In genomic region chr20:34946661-34947060, GRCh38 we compare ENCODE assay signal across 20 cellular contexts. TPM values are rescaled to one million over a fixed set of nuclear protein-coding genes. Genes with fewer than 3 reads are reported as not detected.
A peak's percentile ranks its signal among the peaks of the same experiment; 100 is the strongest.
DNase-seq lines count a peak whose midpoint lies in the region; ATAC-seq, FAIRE-seq and TF ChIP-seq lines count a peak whose summit lies in the region.
"Had no signal": no experiment of that assay in that cellular context is flagged by ENCODE, and none has a peak within 500 bp of the region (broad histone marks: within the 10 kb centered on the region; RNA-seq: fewer than 3 reads in every experiment).

No MANE protein-coding gene starts in this region.

- no peaks in the 10 kb centered on the region for H3K27me3 Mint-ChIP-seq in nephron (ENCODE audit: low read depth)

- intact Hi-C loops in HepG2 (cut with micrococcal nuclease; ENCODE audit: unreplicated experiment) (no loop called here), right lobe of liver (cut with DNase I) (no loop called here), spleen (cut with DNase I; ENCODE audit: low total_unique reads) (no loop called here)

- H3K27me3 ChIP-seq in HepG2 (ENCODE audit: control insufficient read depth in 1 of 2, insufficient read depth in 2 of 2, low read length in 2 of 2) (no peaks in the 10 kb centered on the region), right lobe of liver (no peaks in the 10 kb centered on the region), spleen (replicated peaks in 1 of 7) (no peaks in the 10 kb centered on the region)

- H3K27ac Mint-ChIP-seq in nephron = peak overlapping the region in 2 of 3 experiments; percentile 8 to 35

- H3K4me2 ChIP-seq in HepG2 (ENCODE audit: low read depth, low read length) = no peak overlapping the region

- peaks cover 22% of the 10 kb centered on the region for H3K4me1 ChIP-seq in HepG2 (ENCODE audit: insufficient read depth, low read length)
- peaks cover 0 to 10% (median 2%) of the 10 kb centered on the region in 4 donors for H3K4me1 ChIP-seq in right lobe of liver
- H3K4me1 ChIP-seq in spleen = no peaks in the 10 kb centered on the region
- H3K4me1 ChIP-seq: Caco-2 had no signal

- no peak overlapping the region for H2AFZ ChIP-seq in HepG2 (ENCODE audit: low read length)

- H3K4me3 Mint-ChIP-seq in nephron = no peak overlapping the region

- in situ Hi-C loops in HepG2 (cut with HindIII; ENCODE audit: extremely low pct_ligation_motif_present, low pct_unique_long_range_greater_than_20kb) = no loop called here

- H3K36me3 ChIP-seq in HepG2 (replicated peaks in 1 of 2; ENCODE audit: control insufficient read depth in 1 of 2, insufficient read depth in 2 of 2, low read length in 2 of 2) (peaks cover 15 to 51% of the 10 kb centered on the region in 2 experiments), right lobe of liver (peaks cover 0 to 21% (median 3%) of the 10 kb centered on the region in 4 donors), spleen (peaks cover 0 to 90% (median 42%) of the 10 kb centered on the region in 6 donors)

- H3K4me1 Mint-ChIP-seq in nephron = peaks cover 7% of the 10 kb centered on the region

- BruUV-seq in HepG2 (replicated peaks; lab: Mats Ljungman, UMichigan) = no TSS peak

- peak; percentile 56 for FAIRE-seq in HepG2 (lab: Jason Lieb, UNC)
- FAIRE-seq: H1 had no signal

- ATAC-seq in HepG2 = peak; percentile 61
- no peak for ATAC-seq in right lobe of liver
- ATAC-seq in HG03378 (IDR thresholded peaks at IDR 0.05; ENCODE audit: unreplicated experiment) = no peak
- ATAC-seq: Panc1 had no signal

- no peaks in the 10 kb centered on the region for H3K79me2 ChIP-seq in HepG2 (ENCODE audit: insufficient read depth, low read length)

- no peaks in the 10 kb centered on the region for H3K9me3 ChIP-seq in HepG2 (ENCODE audit: low read length)
- no peaks in the 10 kb centered on the region for H3K9me3 ChIP-seq in right lobe of liver
- no peaks in the 10 kb centered on the region for H3K9me3 ChIP-seq in spleen
- H3K9me3 ChIP-seq: Caco-2 had no signal

- TF ChIP-seq EP300 in HepG2 (IDR thresholded peaks at IDR 0.05; ENCODE audit: low read depth in 2 of 2, low read length in 2 of 2) (no peak), HepG2 (CRISPR knock-in tag; IDR thresholded peaks at IDR 0.05; ENCODE audit: borderline replicate concordance) (no peak)

- TF ChIP-seq CTCF in HepG2 (CRISPR knock-in tag; IDR thresholded peaks at IDR 0.05) (no peak), right lobe of liver (IDR thresholded peaks at IDR 0.05) (no peak), nephron (IDR thresholded peaks at IDR 0.05; ENCODE audit: unreplicated experiment in 3 of 3) (no peak), spleen (IDR thresholded peaks at IDR 0.05 in 8 of 11, conservative IDR thresholded peaks at IDR 0.05 in 3 of 11) (no peak), coronary artery (IDR thresholded peaks at IDR 0.05) (no peak)

- H3K27ac ChIP-seq in HepG2 (ENCODE audit: extremely low read length, insufficient read depth, low read length) (peak overlapping the region; percentile 17), right lobe of liver (no peak overlapping the region), epithelial cell of prostate (peak overlapping the region; percentile 93), spleen (no peak overlapping the region), coronary artery (no peak overlapping the region)

- DNase-seq in HepG2 (ENCODE audit: low spot score) (peak; percentile 58), right lobe of liver (no peak), epithelial cell of prostate (ENCODE audit: low read depth, low spot score) (no peak), spleen (no peak), NCI-H2107 (lab: John Stamatoyannopoulos, UW) (no peak), coronary artery (ENCODE audit: low spot score) (no peak)
- DNase-seq: Caco-2, DMS79, GDM1, Karpas-422, NCI-H1105 treated with DMSO at 0.1 percent for 48 hours, NCI-H187, NCI-H446 treated with DMSO at 0.1 percent for 48 hours, NCI-H774, SHP77 had no signal

- H3K36me3 Mint-ChIP-seq in nephron (ENCODE audit: low read depth) = peaks cover 41% of the 10 kb centered on the region

- H3K4me3 ChIP-seq in HepG2 (replicated peaks in 1 of 3; ENCODE audit: insufficient read depth in 1 of 3, low read depth in 2 of 3, low read length in 3 of 3) (no peak overlapping the region), right lobe of liver (no peak overlapping the region), spleen (no peak overlapping the region), coronary artery (no peak overlapping the region)

- no peaks in the 10 kb centered on the region for H4K20me1 ChIP-seq in HepG2 (ENCODE audit: insufficient read depth, low read length)

- POLR2A ChIA-PET in HepG2 (lab: Yijun Ruan, JAX) = interaction anchor here (0.8 to 1.5 kb wide), 3 partner anchors 8 to 9 kb away, joined by 3 to 6 read pairs (median 3); partner anchors contain the start of genes GSS and MYH7B

- 77% methylated on average over 3 of the region's 3 CpGs for WGBS in HepG2 (ENCODE audit: low lambda C conversion rate)
- 90% methylated on average over 3 of the region's 3 CpGs for WGBS in right lobe of liver (ENCODE audit: insufficient coverage, low coverage, low lambda C conversion rate, missing lambda C conversion rate)
- 92 to 96% (median 96%) methylated on average over 3 of the region's 3 CpGs for WGBS in spleen, 5 donors

- TF ChIP-seq RAD21 in HepG2 (CRISPR knock-in tag; IDR thresholded peaks at IDR 0.05) = no peak

- TF ChIP-seq POLR2A in HepG2 (IDR thresholded peaks at IDR 0.05; ENCODE audit: insufficient read depth in 1 of 2, low read depth in 2 of 2, low read length in 2 of 2) (no peak), right lobe of liver (IDR thresholded peaks at IDR 0.05) (no peak), spleen (IDR thresholded peaks at IDR 0.05) (no peak)

- CTCF ChIA-PET in HepG2 (lab: Yijun Ruan, JAX; ENCODE audit: low intra/inter-chr PET ratio, low total read pairs) = no interaction called here

- H3K9me3 Mint-ChIP-seq in nephron = no peaks in the 10 kb centered on the region

- no peak overlapping the region for H3K9ac ChIP-seq in HepG2 (ENCODE audit: insufficient read depth, low read depth, low read length)

RNA-seq across cellular contexts. Expression of gene GSS, which starts 8.9 kb away (rescaled TPM):
- total RNA-seq in HepG2 (2016; rRNA removed; fragmentation: Illumina TruSeq; extraction: Trizol) (102 and 107 TPM in 2 replicates), right lobe of liver (10 to 100 TPM; 25.9 to 63.6 (median 31.7) TPM), spleen (10 to 100 TPM; 23.8 to 46.1 (median 31.8) TPM)
- total RNA-seq in HepG2 (2016; cell fraction: cytosol; rRNA removed; fragmentation: Illumina TruSeq; extraction: Trizol; ENCODE audit: low read depth) = 24.0 and 24.9 TPM in 2 replicates
- 101 and 108 TPM in 2 replicates for total RNA-seq in HepG2 (2016; cell fraction: insoluble cytoplasmic fraction; rRNA removed; fragmentation: Illumina TruSeq; extraction: Trizol)
- total RNA-seq in HepG2 (2016; cell fraction: membrane; rRNA removed; fragmentation: Illumina TruSeq; extraction: Trizol) = 34.7 and 36.9 TPM in 2 replicates
- total RNA-seq in HepG2 (2016; cell fraction: nucleus; rRNA removed; fragmentation: Illumina TruSeq; extraction: Trizol) = 65.3 and 66.8 TPM in 2 replicates
- polyA plus RNA-seq in HepG2 (2011; rRNA removed) (74.1 and 80.1 TPM in 2 replicates), spleen (10 to 100 TPM; 19.8 to 40.0 (median 39.0) TPM)
- polyA plus RNA-seq in HepG2 (2011; cell fraction: cytosol; rRNA removed) = 61.4 and 72.0 TPM in 2 replicates
- 134 and 148 TPM in 2 replicates for polyA plus RNA-seq in HepG2 (2011; cell fraction: nucleus; rRNA removed)
- polyA plus RNA-seq in HepG2 (2012) = 34.1 and 41.6 TPM in 2 replicates
- polyA plus RNA-seq in HepG2 (2016; cell fraction: cytosol; fragmentation: Illumina TruSeq; extraction: Trizol; ENCODE audit: low read depth) = 19.2 and 19.4 TPM in 2 replicates
- polyA plus RNA-seq in HepG2 (2016; cell fraction: insoluble cytoplasmic fraction; fragmentation: Illumina TruSeq; extraction: Trizol; ENCODE audit: low read depth) = 102 and 104 TPM in 2 replicates
- 24.4 and 27.0 TPM in 2 replicates for polyA plus RNA-seq in HepG2 (2016; cell fraction: membrane; fragmentation: Illumina TruSeq; extraction: Trizol; ENCODE audit: low read depth)
- 106 and 116 TPM in 2 replicates for polyA plus RNA-seq in HepG2 (2016; cell fraction: nucleus; fragmentation: Illumina TruSeq; extraction: Trizol; ENCODE audit: insufficient read depth, low read depth)
- 86.0 and 125 TPM in 2 replicates for polyA minus RNA-seq in HepG2 (2011; rRNA and poly(A)+ RNA removed; ENCODE audit: low replicate concordance)
- polyA minus RNA-seq in HepG2 (2011; cell fraction: cytosol; rRNA and poly(A)+ RNA removed) = 23.0 and 28.1 TPM in 2 replicates
- 65.4 and 67.3 TPM in 2 replicates for polyA minus RNA-seq in HepG2 (2011; cell fraction: nucleus; rRNA and poly(A)+ RNA removed)

RNA-seq across cellular contexts. Expression of gene MYH7B, which starts 9.0 kb away (rescaled TPM):
- total RNA-seq in HepG2 (2016; rRNA removed; fragmentation: Illumina TruSeq; extraction: Trizol) (0.18 and 0.20 TPM in 2 replicates), right lobe of liver (1 to 10 TPM in 1 of 6 experiments, under 1 TPM in 4, not detected in 1; 0.11 to 1.0 (median 0.39) TPM), spleen (1 to 10 TPM in 3 of 7 donors, under 1 TPM in 4; 0.09 to 1.7 (median 0.60) TPM)
- 0.20 TPM in 1 of 2 replicates, not detected in the other for total RNA-seq in HepG2 (2016; cell fraction: cytosol; rRNA removed; fragmentation: Illumina TruSeq; extraction: Trizol; ENCODE audit: low read depth)
- 0.19 TPM in 1 of 2 replicates, not detected in the other for total RNA-seq in HepG2 (2016; cell fraction: insoluble cytoplasmic fraction; rRNA removed; fragmentation: Illumina TruSeq; extraction: Trizol)
- 0.14 and 0.25 TPM in 2 replicates for total RNA-seq in HepG2 (2016; cell fraction: membrane; rRNA removed; fragmentation: Illumina TruSeq; extraction: Trizol)
- 0.50 and 0.93 TPM in 2 replicates for total RNA-seq in HepG2 (2016; cell fraction: nucleus; rRNA removed; fragmentation: Illumina TruSeq; extraction: Trizol)
- polyA plus RNA-seq in HepG2 (2011; rRNA removed) (0.05 and 0.17 TPM in 2 replicates), spleen (under 1 TPM; 0.72 to 0.83 (median 0.77) TPM)
- polyA plus RNA-seq in HepG2 (2011; cell fraction: cytosol; rRNA removed) = 0.03 and 0.04 TPM in 2 replicates
- 0.80 and 0.90 TPM in 2 replicates for polyA plus RNA-seq in HepG2 (2011; cell fraction: nucleus; rRNA removed)
- 0.51 and 0.55 TPM in 2 replicates for polyA plus RNA-seq in HepG2 (2012)
- polyA plus RNA-seq in HepG2 (2016; cell fraction: cytosol; fragmentation: Illumina TruSeq; extraction: Trizol; ENCODE audit: low read depth) = 0.02 and 0.24 TPM in 2 replicates
- 0.23 and 0.37 TPM in 2 replicates for polyA plus RNA-seq in HepG2 (2016; cell fraction: insoluble cytoplasmic fraction; fragmentation: Illumina TruSeq; extraction: Trizol; ENCODE audit: low read depth)
- 0.21 and 0.32 TPM in 2 replicates for polyA plus RNA-seq in HepG2 (2016; cell fraction: membrane; fragmentation: Illumina TruSeq; extraction: Trizol; ENCODE audit: low read depth)
- polyA plus RNA-seq in HepG2 (2016; cell fraction: nucleus; fragmentation: Illumina TruSeq; extraction: Trizol; ENCODE audit: insufficient read depth, low read depth) = 0.96 and 2.1 TPM in 2 replicates
- polyA minus RNA-seq in HepG2 (2011; rRNA and poly(A)+ RNA removed; ENCODE audit: low replicate concordance) = 0.09 TPM in 1 of 2 replicates, not detected in the other
- polyA minus RNA-seq in HepG2 (2011; cell fraction: cytosol; rRNA and poly(A)+ RNA removed) = not detected in 2 replicates
- 0.13 and 0.50 TPM in 2 replicates for polyA minus RNA-seq in HepG2 (2011; cell fraction: nucleus; rRNA and poly(A)+ RNA removed)
- total RNA-seq: A172 had no signal

Comparison
In these comparisons a context has a peak if more than half of its experiments do, and no peak if none do; other contexts are left out.
1. H3K27ac ChIP-seq: peak in HepG2 (single experiment) and epithelial cell of prostate (single experiment); none in right lobe of liver (0 of 3), spleen (0 of 8) and coronary artery (0 of 2).